ENCODE assay signal across 15 cellular contexts in genomic region chr14:57464013-57464730, GRCh38. TPM values are rescaled to one million over a fixed set of nuclear protein-coding genes. Genes with fewer than 3 reads are reported as not detected.
A peak's percentile ranks its signal among the peaks of the same experiment; 100 is the strongest.
DNase-seq lines count a peak whose midpoint lies in the region; ATAC-seq, FAIRE-seq and TF ChIP-seq lines count a peak whose summit lies in the region.
"Had no signal": no experiment of that assay in that cellular context is flagged by ENCODE, and none has a peak within 500 bp of the region (broad histone marks: within the 10 kb centered on the region; RNA-seq: fewer than 3 reads in every experiment).

No MANE protein-coding gene starts in this region.

- H3K4me2 ChIP-seq in HepG2 (ENCODE audit: low read depth, low read length), result no peak overlapping the region

- POLR2A ChIA-PET in HepG2 (lab: Yijun Ruan, JAX), result no interaction called here

- H3K79me2 ChIP-seq in HepG2 (ENCODE audit: insufficient read depth, low read length), result no peaks in the 10 kb centered on the region

- H3K27me3 ChIP-seq in HepG2 (ENCODE audit: control insufficient read depth in 1 of 2, insufficient read depth in 2 of 2, low read length in 2 of 2) (no peaks in the 10 kb centered on the region; a peak in 1 of 5 replicates), right lobe of liver (no peaks in the 10 kb centered on the region), brain microvascular endothelial cell (replicated peaks) (no peaks in the 10 kb centered on the region)
- H3K27me3 ChIP-seq: tibial nerve had no signal

- TF ChIP-seq EP300 in HepG2 (IDR thresholded peaks at IDR 0.05; ENCODE audit: low read depth in 2 of 2, low read length in 2 of 2) (no peak), HepG2 (CRISPR knock-in tag; IDR thresholded peaks at IDR 0.05; ENCODE audit: borderline replicate concordance) (no peak)

- peaks cover 28% of the 10 kb centered on the region for H3K4me1 ChIP-seq in HepG2 (ENCODE audit: insufficient read depth, low read length)
- H3K4me1 ChIP-seq in right lobe of liver, result no peaks in the 10 kb centered on the region
- H3K4me1 ChIP-seq in mucosa of descending colon (ENCODE audit: low read depth), result no peaks in the 10 kb centered on the region
- H3K4me1 ChIP-seq: tibial nerve had no signal

- H3K9ac ChIP-seq in HepG2 (ENCODE audit: insufficient read depth, low read depth, low read length), result no peak overlapping the region

- no peaks in the 10 kb centered on the region for H4K20me1 ChIP-seq in HepG2 (ENCODE audit: insufficient read depth, low read length)

- H3K36me3 ChIP-seq in HepG2 (replicated peaks in 1 of 2; ENCODE audit: control insufficient read depth in 1 of 2, insufficient read depth in 2 of 2, low read length in 2 of 2) (no peaks in the 10 kb centered on the region), right lobe of liver (no peaks in the 10 kb centered on the region), brain microvascular endothelial cell (replicated peaks) (no peaks in the 10 kb centered on the region), mucosa of descending colon (ENCODE audit: low read depth) (no peaks in the 10 kb centered on the region)
- H3K36me3 ChIP-seq: tibial nerve had no signal

- H3K9me3 ChIP-seq in HepG2 (ENCODE audit: low read length), result no peaks in the 10 kb centered on the region
- H3K9me3 ChIP-seq in right lobe of liver, result no peaks in the 10 kb centered on the region
- no peaks in the 10 kb centered on the region for H3K9me3 ChIP-seq in mucosa of descending colon
- H3K9me3 ChIP-seq: tibial nerve had no signal

- DNase-seq in HepG2 (ENCODE audit: low spot score) (no peak), right lobe of liver (no peak), brain microvascular endothelial cell (no peak), NCI-H1092 treated with DMSO at 0.1 percent for 48 hours (lab: John Stamatoyannopoulos, UW) (no peak), mucosa of descending colon (no peak)
- no peak for DNase-seq in activated CD4-positive, alpha-beta T cell treated with anti-CD3 and anti-CD28 coated beads, Interleukin-2, amount 50 U/mL, for 48 hours
- DNase-seq: activated B cell treated with CpG ODN at 0.5 μM for 24 hours; effector CD8-positive, alpha-beta T cell; NCI-H1694 treated with DMSO at 0.1 percent for 48 hours had no signal

- H2AFZ ChIP-seq in HepG2 (ENCODE audit: low read length), result no peak overlapping the region

- no peak overlapping the region for H3K4me3 ChIP-seq in HepG2 (replicated peaks in 1 of 3; ENCODE audit: insufficient read depth in 1 of 3, low read depth in 2 of 3, low read length in 3 of 3)
- no peak overlapping the region for H3K4me3 ChIP-seq in right lobe of liver
- no peak overlapping the region for H3K4me3 ChIP-seq in brain microvascular endothelial cell (ENCODE audit: low read depth, low read length)
- no peak overlapping the region for H3K4me3 ChIP-seq in mucosa of descending colon
- H3K4me3 ChIP-seq: tibial nerve had no signal

- 69% methylated on average over 4 of the region's 6 CpGs for WGBS in HepG2 (ENCODE audit: low lambda C conversion rate)
- 74% methylated on average over 6 of the region's 6 CpGs for WGBS in right lobe of liver (ENCODE audit: insufficient coverage, low coverage, low lambda C conversion rate, missing lambda C conversion rate)

- FAIRE-seq in HepG2 (lab: Jason Lieb, UNC), result no peak
- FAIRE-seq: A204.1 had no signal

- TF ChIP-seq POLR2A in HepG2 (IDR thresholded peaks at IDR 0.05; ENCODE audit: insufficient read depth in 1 of 2, low read depth in 2 of 2, low read length in 2 of 2) (no peak), right lobe of liver (IDR thresholded peaks at IDR 0.05) (no peak)

- CTCF ChIA-PET in HepG2 (lab: Yijun Ruan, JAX; ENCODE audit: low intra/inter-chr PET ratio, low total read pairs), result no interaction called here

- in situ Hi-C loops in HepG2 (cut with HindIII; ENCODE audit: extremely low pct_ligation_motif_present, low pct_unique_long_range_greater_than_20kb), result no loop called here
- in situ Hi-C loops in brain microvascular endothelial cell (cut with HindIII; ENCODE audit: low pct_ligation_motif_present, low sequenced_read_pairs), result no loop called here

- BruUV-seq in HepG2 (replicated peaks; lab: Mats Ljungman, UMichigan), result no TSS peak

- TF ChIP-seq RAD21 in HepG2 (CRISPR knock-in tag; IDR thresholded peaks at IDR 0.05), result no peak

- H3K27ac ChIP-seq in HepG2 (ENCODE audit: extremely low read length, insufficient read depth, low read length), result no peak overlapping the region
- no peak overlapping the region for H3K27ac ChIP-seq in right lobe of liver
- no peak overlapping the region for H3K27ac ChIP-seq in brain microvascular endothelial cell
- H3K27ac ChIP-seq: RWPE1, tibial nerve had no signal

- ATAC-seq in HepG2 (peak; percentile 94), right lobe of liver (no peak), HG02678 (IDR thresholded peaks at IDR 0.05; ENCODE audit: unreplicated experiment) (peak; percentile 94), HG03558 (IDR thresholded peaks at IDR 0.05; ENCODE audit: extremely low read depth, unreplicated experiment) (peak; percentile 42), mucosa of descending colon (no peak)

- TF ChIP-seq CTCF in HepG2 (CRISPR knock-in tag; IDR thresholded peaks at IDR 0.05) (no peak), right lobe of liver (IDR thresholded peaks at IDR 0.05) (no peak), brain microvascular endothelial cell (IDR thresholded peaks at IDR 0.05; ENCODE audit: low read depth, low read length, missing control alignments) (no peak), mucosa of descending colon (IDR thresholded peaks at IDR 0.05) (no peak)

- intact Hi-C loops in HepG2 (cut with micrococcal nuclease; ENCODE audit: unreplicated experiment) (no loop called here), right lobe of liver (cut with DNase I) (no loop called here), mucosa of descending colon (cut with DNase I, micrococcal nuclease) (no loop called here)

TF ChIP-seq in HepG2, 621 proteins besides CTCF, POLR2A, EP300 and RAD21 (continues in another document):
- TF ChIP-seq ZFP82 (CRISPR knock-in tag; IDR thresholded peaks at IDR 0.05; ENCODE audit: borderline replicate concordance), result no peak
- no peak for TF ChIP-seq ZNF317 (CRISPR knock-in tag; IDR thresholded peaks at IDR 0.05)
- no peak for TF ChIP-seq ZNF280D (CRISPR knock-in tag; IDR thresholded peaks at IDR 0.05)
- TF ChIP-seq TARDBP (CRISPR knock-in tag; IDR thresholded peaks at IDR 0.05), result no peak
- TF ChIP-seq NR2C2 (CRISPR knock-in tag; IDR thresholded peaks at IDR 0.05; ENCODE audit: borderline replicate concordance), result no peak

RNA-seq across cellular contexts. Expression of gene CCDC198, which starts 29.5 kb away (rescaled TPM):
- total RNA-seq in HepG2 (2016; rRNA removed; fragmentation: Illumina TruSeq; extraction: Trizol) (0.46 and 0.69 TPM in 2 replicates), right lobe of liver (10 to 100 TPM; 23.2 to 56.6 (median 37.1) TPM), mucosa of descending colon (not detected)
- total RNA-seq in HepG2 (2016; cell fraction: cytosol; rRNA removed; fragmentation: Illumina TruSeq; extraction: Trizol; ENCODE audit: low read depth), result 0.44 and 0.51 TPM in 2 replicates
- 0.25 and 0.71 TPM in 2 replicates for total RNA-seq in HepG2 (2016; cell fraction: insoluble cytoplasmic fraction; rRNA removed; fragmentation: Illumina TruSeq; extraction: Trizol)
- total RNA-seq in HepG2 (2016; cell fraction: membrane; rRNA removed; fragmentation: Illumina TruSeq; extraction: Trizol), result 0.34 and 1.3 TPM in 2 replicates
- 1.2 and 1.6 TPM in 2 replicates for total RNA-seq in HepG2 (2016; cell fraction: nucleus; rRNA removed; fragmentation: Illumina TruSeq; extraction: Trizol)
- 0.95 TPM in 2 replicates for polyA plus RNA-seq in HepG2 (2011; rRNA removed)
- polyA plus RNA-seq in HepG2 (2011; cell fraction: cytosol; rRNA removed), result 0.17 and 0.32 TPM in 2 replicates
- 2.3 and 3.2 TPM in 2 replicates for polyA plus RNA-seq in HepG2 (2011; cell fraction: nucleus; rRNA removed)
- 0.12 and 0.42 TPM in 2 replicates for polyA plus RNA-seq in HepG2 (2012)
- polyA plus RNA-seq in HepG2 (2016; cell fraction: cytosol; fragmentation: Illumina TruSeq; extraction: Trizol; ENCODE audit: low read depth), result 0.31 and 0.32 TPM in 2 replicates
- polyA plus RNA-seq in HepG2 (2016; cell fraction: insoluble cytoplasmic fraction; fragmentation: Illumina TruSeq; extraction: Trizol; ENCODE audit: low read depth), result 0.69 and 1.1 TPM in 2 replicates
- 0.35 and 0.46 TPM in 2 replicates for polyA plus RNA-seq in HepG2 (2016; cell fraction: membrane; fragmentation: Illumina TruSeq; extraction: Trizol; ENCODE audit: low read depth)
- polyA plus RNA-seq in HepG2 (2016; cell fraction: nucleus; fragmentation: Illumina TruSeq; extraction: Trizol; ENCODE audit: insufficient read depth, low read depth), result 3.1 and 3.9 TPM in 2 replicates
- not detected in 2 replicates for polyA minus RNA-seq in HepG2 (2011; rRNA and poly(A)+ RNA removed; ENCODE audit: low replicate concordance)
- polyA minus RNA-seq in HepG2 (2011; cell fraction: cytosol; rRNA and poly(A)+ RNA removed), result not detected in 2 replicates
- polyA minus RNA-seq in HepG2 (2011; cell fraction: nucleus; rRNA and poly(A)+ RNA removed), result 4.9 and 5.3 TPM in 2 replicates
- total RNA-seq: activated B cell treated with CpG ODN at 0.5 μM for 24 hours, omental fat pad had no signal

Comparison
In these comparisons a context has a peak if more than half of its experiments do, and no peak if none do; other contexts are left out.
1. ATAC-seq: peak in HepG2 (single experiment), HG02678 (single experiment) and HG03558 (single experiment); none in right lobe of liver (0 of 4) and mucosa of descending colon (single experiment).
2. RNA of gene CCDC198, which starts 29.5 kb away (total RNA-seq): 23.2 to 56.6 TPM in right lobe of liver; 0.25 to 1.6 TPM in HepG2 and not detected in mucosa of descending colon; every median in the first group is over 4 times any median in the second.